ENCODE assay signal across 11 cellular contexts in genomic region chr5:128965011-128965637, GRCh38. TPM values are rescaled to one million over a fixed set of nuclear protein-coding genes. Genes with fewer than 3 reads are reported as not detected.
DNase-seq lines count a peak whose midpoint lies in the region; ATAC-seq, FAIRE-seq and TF ChIP-seq lines count a peak whose summit lies in the region.
"Had no signal": no experiment of that assay in that cellular context is flagged by ENCODE, and none has a peak within 500 bp of the region (broad histone marks: within the 10 kb centered on the region; RNA-seq: fewer than 3 reads in every experiment).

A gene with protein sequence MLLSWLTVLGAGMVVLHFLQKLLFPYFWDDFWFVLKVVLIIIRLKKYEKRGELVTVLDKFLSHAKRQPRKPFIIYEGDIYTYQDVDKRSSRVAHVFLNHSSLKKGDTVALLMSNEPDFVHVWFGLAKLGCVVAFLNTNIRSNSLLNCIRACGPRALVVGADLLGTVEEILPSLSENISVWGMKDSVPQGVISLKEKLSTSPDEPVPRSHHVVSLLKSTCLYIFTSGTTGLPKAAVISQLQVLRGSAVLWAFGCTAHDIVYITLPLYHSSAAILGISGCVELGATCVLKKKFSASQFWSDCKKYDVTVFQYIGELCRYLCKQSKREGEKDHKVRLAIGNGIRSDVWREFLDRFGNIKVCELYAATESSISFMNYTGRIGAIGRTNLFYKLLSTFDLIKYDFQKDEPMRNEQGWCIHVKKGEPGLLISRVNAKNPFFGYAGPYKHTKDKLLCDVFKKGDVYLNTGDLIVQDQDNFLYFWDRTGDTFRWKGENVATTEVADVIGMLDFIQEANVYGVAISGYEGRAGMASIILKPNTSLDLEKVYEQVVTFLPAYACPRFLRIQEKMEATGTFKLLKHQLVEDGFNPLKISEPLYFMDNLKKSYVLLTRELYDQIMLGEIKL (plus strand): TSS chr5:128965488. CDS start chr5:128966138, 650 bp downstream.

- peaks cover 36% of the 10 kb centered on the region for H3K9me3 Mint-ChIP-seq in HFFc6

- no peaks in the 10 kb centered on the region for H3K36me3 ChIP-seq in esophagus squamous epithelium
- no peaks in the 10 kb centered on the region for H3K36me3 ChIP-seq in pancreas

- TF ChIP-seq CTCF in esophagus squamous epithelium (IDR thresholded peaks at IDR 0.05): peak in 1 of 6 experiments; percentile 3
- TF ChIP-seq CTCF in pancreas (IDR thresholded peaks at IDR 0.05): no peak
- TF ChIP-seq CTCF in HFFc6 (IDR thresholded peaks at IDR 0.05): no peak

- no peak within 1 kb of the TSS for H3K27ac Mint-ChIP-seq in HFFc6

- H3K36me3 Mint-ChIP-seq in HFFc6 (ENCODE audit: low read depth): peaks cover 5% of the 10 kb centered on the region; the same call in 1 of the 2 replicates

- H3K4me1 ChIP-seq in esophagus squamous epithelium (peaks cover 4 to 20% (median 8%) of the 10 kb centered on the region in 3 donors), pancreas (no peaks in the 10 kb centered on the region)

- H3K27me3 Mint-ChIP-seq in HFFc6 (ENCODE audit: insufficient read depth): 0 out of 2 replicates have a peak, but pooled peaks cover 1% of the 10 kb centered on the region

- H3K4me1 Mint-ChIP-seq in HFFc6 (ENCODE audit: low read depth): no peaks in the 10 kb centered on the region

- H3K27me3 ChIP-seq in esophagus squamous epithelium (peaks cover 0 to 22% (median 0%) of the 10 kb centered on the region in 4 donors), pancreas (no peaks in the 10 kb centered on the region)

- no peak within 1 kb of the TSS for H3K4me3 Mint-ChIP-seq in HFFc6

- DNase-seq in GM12891 (ENCODE audit: insufficient read length, low spot score) (peak; percentile 22), OCI-M1 (lab: John Stamatoyannopoulos, UW) (peak; percentile 90), esophagus squamous epithelium (lab: John Stamatoyannopoulos, UW) (no peak), pancreas (peak in 2 of 6 donors; percentile 51 to 57), HFFc6 (no peak), COLO829 (ENCODE audit: low spot score) (no peak), A172 (ENCODE audit: low spot score) (no peak)
- DNase-seq: cerebellar nuclear complex; stimulated activated CD4-positive, alpha-beta T cell treated with anti-CD3 and anti-CD28 coated beads, Interleukin-4, amount 100 ng/mL, for 24 hours had no signal

- ATAC-seq in pancreas (peak in 3 of 4 donors; percentile 44 to 76 (median 48)), HG02623 (IDR thresholded peaks at IDR 0.05; ENCODE audit: unreplicated experiment) (no peak)

- H3K9me3 ChIP-seq in esophagus squamous epithelium (no peaks in the 10 kb centered on the region), pancreas (no peaks in the 10 kb centered on the region)

- TF ChIP-seq POLR2A in GM12891 (IDR thresholded peaks at IDR 0.05; ENCODE audit: low read depth, low read length) (no peak), esophagus squamous epithelium (IDR thresholded peaks at IDR 0.05) (no peak)

- H3K4me3 ChIP-seq in esophagus squamous epithelium (peak within 1 kb of the TSS; percentile 33 to 63 (median 54)), pancreas (no peak within 1 kb of the TSS)

- FAIRE-seq in GM12891 (lab: Jason Lieb, UNC) (no peak), pancreas (lab: Jason Lieb, UNC) (no peak)

- 0 to 5% methylated on average over 4 to 13 of the region's 51 CpGs for whole genome bisulfite sequencing in esophagus squamous epithelium, 2 donors
- 2% methylated on average over 51 of the region's 51 CpGs for WGBS in pancreas, 2 donors

- H3K27ac ChIP-seq in esophagus squamous epithelium (peak within 1 kb of the TSS in 3 of 4 donors; percentile 29 to 55 (median 55)), pancreas (no peak within 1 kb of the TSS)

- intact Hi-C loops in esophagus squamous epithelium (cut with DNase I) (no loop called here), pancreas (cut with DNase I) (no loop called here)

TF ChIP-seq in GM12891, 5 proteins besides CTCF, POLR2A, EP300 and RAD21:
- TF ChIP-seq POLR2AphosphoS5 (IDR thresholded peaks at IDR 0.05; ENCODE audit: low read depth, low read length) (no peak), TAF1 (IDR thresholded peaks at IDR 0.05; ENCODE audit: low read depth, low read length) (no peak), SPI1 (IDR thresholded peaks at IDR 0.05; ENCODE audit: low read depth, low read length) (no peak), PAX5 (IDR thresholded peaks at IDR 0.05; ENCODE audit: insufficient read depth, low read length, severe bottlenecking) (no peak), POU2F2 (IDR thresholded peaks at IDR 0.05; ENCODE audit: low read depth, low read length) (no peak)

RNA-seq across cellular contexts. Expression of the gene that starts here (rescaled TPM):
- polyA plus RNA-seq in GM12891 (2012; ENCODE audit: low read depth, missing spikeins): not detected
- total RNA-seq in esophagus squamous epithelium (1 to 10 TPM; 1.3 to 8.0 (median 4.7) TPM), pancreas (under 1 TPM; 0.03 to 0.22 (median 0.13) TPM)
- under 1 TPM; 0.04 to 0.61 TPM for polyA plus RNA-seq in pancreas
- under 1 TPM in 2 of 6 experiments, not detected in 4; 0.09 to 0.11 TPM for total RNA-seq in HFFc6 (2021; fragmentation: NEBNext Ultra II Directional; extraction: Animal tissue kit (Norgen Biotek cat#: 25700))
- total RNA-seq in A172 (2014; rRNA removed; shearing (Covaris generic)): not detected in 2 replicates
- total RNA-seq: NCI-H460 had no signal

Comparison
In these comparisons a context has a peak if more than half of its experiments do, and no peak if none do; other contexts are left out.
1. Peak in ATAC-seq in pancreas; RNA of the gene not detected or under 1 TPM.
2. DNase-seq: peak in GM12891 (single experiment) and OCI-M1 (single experiment); none in esophagus squamous epithelium (single experiment), HFFc6 (single experiment), COLO829 (single experiment) and A172 (single experiment).
3. H3K27ac ChIP-seq: peak in esophagus squamous epithelium (3 of 4); none in pancreas (0 of 4).
4. H3K4me3 ChIP-seq: peak in esophagus squamous epithelium (4 of 4); none in pancreas (0 of 4).